1 cellular context compared by ENCODE assay signal in the genomic region with DNA sequence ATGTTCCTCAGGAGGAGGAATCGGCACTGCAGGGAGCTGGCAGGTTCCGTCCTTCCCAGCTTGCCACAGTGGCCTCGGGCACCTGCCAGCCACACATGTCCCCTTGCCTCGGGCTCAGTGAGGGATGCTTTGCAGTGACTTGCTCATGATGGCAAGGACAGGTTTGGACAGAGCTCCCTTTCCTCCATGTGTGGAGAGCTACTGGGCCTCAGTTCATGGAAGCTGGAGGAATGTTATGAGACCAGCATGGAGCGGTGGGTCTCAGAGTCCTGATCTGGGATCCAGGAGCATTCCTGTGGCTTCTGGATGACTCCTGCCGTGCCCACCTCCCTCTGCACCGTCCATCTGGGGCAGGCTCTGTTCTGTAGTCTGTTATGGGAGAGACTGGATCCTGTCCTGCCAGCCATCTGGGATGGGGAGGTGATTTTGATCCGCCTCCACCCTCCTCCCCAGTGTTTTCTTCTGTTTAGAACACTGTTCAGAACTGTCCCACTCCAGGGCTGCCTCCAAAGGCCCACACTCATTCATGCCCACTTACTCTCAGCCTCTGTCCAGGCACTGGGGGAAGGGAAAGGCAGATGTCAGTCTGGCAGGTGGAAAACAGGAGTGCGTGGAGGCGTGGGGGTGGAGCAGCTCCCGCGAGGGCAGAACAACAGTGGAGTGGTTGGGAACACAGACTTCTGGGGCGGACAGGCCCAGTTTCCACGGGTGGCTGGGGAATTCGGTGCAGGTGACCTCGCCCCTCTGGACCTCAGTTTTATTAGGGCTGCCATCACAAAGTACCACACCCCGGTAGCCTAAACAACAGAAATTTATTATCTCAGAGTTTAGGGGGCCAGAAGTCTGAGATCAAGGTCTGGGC.
TF ChIP-seq lines count a peak whose summit lies in the region.

No MANE protein-coding gene starts in this region.

TF ChIP-seq in IMR-90, 13 proteins besides CTCF, POLR2A, EP300 and RAD21:
- no peak for TF ChIP-seq FOS (IDR thresholded peaks at IDR 0.05; ENCODE audit: low read depth, low read length)
- TF ChIP-seq, protein P1, sequence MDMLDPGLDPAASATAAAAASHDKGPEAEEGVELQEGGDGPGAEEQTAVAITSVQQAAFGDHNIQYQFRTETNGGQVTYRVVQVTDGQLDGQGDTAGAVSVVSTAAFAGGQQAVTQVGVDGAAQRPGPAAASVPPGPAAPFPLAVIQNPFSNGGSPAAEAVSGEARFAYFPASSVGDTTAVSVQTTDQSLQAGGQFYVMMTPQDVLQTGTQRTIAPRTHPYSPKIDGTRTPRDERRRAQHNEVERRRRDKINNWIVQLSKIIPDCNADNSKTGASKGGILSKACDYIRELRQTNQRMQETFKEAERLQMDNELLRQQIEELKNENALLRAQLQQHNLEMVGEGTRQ (IDR thresholded peaks at IDR 0.05; ENCODE audit: low read depth, low read length), result no peak
- TF ChIP-seq MXI1 (IDR thresholded peaks at IDR 0.05; ENCODE audit: borderline replicate concordance, low read depth, low read length), result no peak
- TF ChIP-seq NFE2L2 (IDR thresholded peaks at IDR 0.05; ENCODE audit: low read depth, low read length), result no peak
- no peak for TF ChIP-seq MAZ (IDR thresholded peaks at IDR 0.05; ENCODE audit: borderline replicate concordance, low read depth, low read length)
- TF ChIP-seq CEBPB (IDR thresholded peaks at IDR 0.05; ENCODE audit: low read depth, low read length), result no peak
- TF ChIP-seq MAFK (IDR thresholded peaks at IDR 0.05; ENCODE audit: low read depth, low read length), result no peak
- no peak for TF ChIP-seq CHD1 (IDR thresholded peaks at IDR 0.05; ENCODE audit: low read depth, low read length)
